Comparison of ENCODE assay signal across 3 cellular contexts in the genomic region with DNA sequence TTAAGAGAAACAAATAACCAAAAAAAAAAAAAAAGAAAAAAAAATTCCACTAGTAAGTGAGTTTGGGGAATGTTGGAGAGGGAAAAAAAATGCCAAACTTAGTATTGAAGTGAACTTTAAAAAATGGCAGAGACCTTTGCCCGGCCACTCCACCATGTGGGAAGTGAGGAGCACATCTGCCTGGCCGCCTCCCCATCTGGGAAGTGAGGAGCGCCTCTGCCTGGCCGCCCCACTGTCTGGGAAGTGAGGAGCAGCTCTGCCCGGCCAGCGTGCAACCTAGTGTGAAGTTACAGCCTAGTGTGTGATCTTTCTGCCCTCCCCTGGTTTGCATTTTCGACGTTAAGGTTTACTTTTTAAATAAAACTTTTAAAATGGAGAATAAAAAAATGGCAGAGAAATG.
TF ChIP-seq lines count a peak whose summit lies in the region.

No MANE protein-coding gene starts in this region.

TF ChIP-seq in HepG2, 621 proteins besides CTCF, POLR2A, EP300 and RAD21:
- no peak for TF ChIP-seq ERF (CRISPR knock-in tag; IDR thresholded peaks at IDR 0.05)
- no peak for TF ChIP-seq ZNF691 (CRISPR knock-in tag; IDR thresholded peaks at IDR 0.05; ENCODE audit: borderline replicate concordance, low read depth)
- TF ChIP-seq GLI4 (CRISPR knock-in tag; IDR thresholded peaks at IDR 0.05; ENCODE audit: borderline replicate concordance): no peak
- TF ChIP-seq NCOA1 (CRISPR knock-in tag; IDR thresholded peaks at IDR 0.05): no peak
- TF ChIP-seq SRSF9 (IDR thresholded peaks at IDR 0.05; ENCODE audit: borderline replicate concordance, insufficient read depth, low read depth, low read length, poor library complexity, severe bottlenecking): no peak
- no peak for TF ChIP-seq NRL (CRISPR knock-in tag; IDR thresholded peaks at IDR 0.05; ENCODE audit: borderline replicate concordance)
- TF ChIP-seq ZBTB10 (CRISPR knock-in tag; IDR thresholded peaks at IDR 0.05; ENCODE audit: borderline replicate concordance): no peak
- no peak for TF ChIP-seq ATF7-NPFF (CRISPR knock-in tag; IDR thresholded peaks at IDR 0.05; ENCODE audit: low read depth)
- no peak for TF ChIP-seq ZNF572 (CRISPR knock-in tag; IDR thresholded peaks at IDR 0.05)
- no peak for TF ChIP-seq HOXA7 (CRISPR knock-in tag; IDR thresholded peaks at IDR 0.05)
- no peak for TF ChIP-seq DBP (CRISPR knock-in tag; IDR thresholded peaks at IDR 0.05; ENCODE audit: not compliant biosample characterization)
- TF ChIP-seq REXO4 (CRISPR knock-in tag; IDR thresholded peaks at IDR 0.05; ENCODE audit: borderline replicate concordance): no peak
- TF ChIP-seq THAP7 (CRISPR knock-in tag; IDR thresholded peaks at IDR 0.05): no peak
TF ChIP-seq in HepG2: peak in this region for 0.

TF ChIP-seq in IMR-90, 13 proteins besides CTCF, POLR2A, EP300 and RAD21:
- TF ChIP-seq RFX5 (IDR thresholded peaks at IDR 0.05; ENCODE audit: low read depth, low read length) (no peak), MAFK (IDR thresholded peaks at IDR 0.05; ENCODE audit: low read depth, low read length) (no peak), NFE2L2 (IDR thresholded peaks at IDR 0.05; ENCODE audit: low read depth, low read length) (no peak), MAZ (IDR thresholded peaks at IDR 0.05; ENCODE audit: borderline replicate concordance, low read depth, low read length) (no peak)
- TF ChIP-seq, protein P1, sequence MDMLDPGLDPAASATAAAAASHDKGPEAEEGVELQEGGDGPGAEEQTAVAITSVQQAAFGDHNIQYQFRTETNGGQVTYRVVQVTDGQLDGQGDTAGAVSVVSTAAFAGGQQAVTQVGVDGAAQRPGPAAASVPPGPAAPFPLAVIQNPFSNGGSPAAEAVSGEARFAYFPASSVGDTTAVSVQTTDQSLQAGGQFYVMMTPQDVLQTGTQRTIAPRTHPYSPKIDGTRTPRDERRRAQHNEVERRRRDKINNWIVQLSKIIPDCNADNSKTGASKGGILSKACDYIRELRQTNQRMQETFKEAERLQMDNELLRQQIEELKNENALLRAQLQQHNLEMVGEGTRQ (IDR thresholded peaks at IDR 0.05; ENCODE audit: low read depth, low read length): no peak

TF ChIP-seq in H1, 55 proteins besides CTCF, POLR2A, EP300 and RAD21:
- no peak for TF ChIP-seq PHF8 (conservative IDR thresholded peaks at IDR 0.05; ENCODE audit: low read depth, low read length)
- TF ChIP-seq SP1 (IDR thresholded peaks at IDR 0.05; ENCODE audit: low read depth, low read length): no peak
- no peak for TF ChIP-seq JUN (IDR thresholded peaks at IDR 0.05; ENCODE audit: low read depth, low read length)
- no peak for TF ChIP-seq BRCA1 (IDR thresholded peaks at IDR 0.05; ENCODE audit: low read depth, low read length)
- TF ChIP-seq HDAC6 (IDR thresholded peaks at IDR 0.05; ENCODE audit: low read depth, low read length): no peak
- TF ChIP-seq TBP (IDR thresholded peaks at IDR 0.05; ENCODE audit: low read depth, low read length): no peak
- no peak for TF ChIP-seq BCL11A (IDR thresholded peaks at IDR 0.05; ENCODE audit: low read depth in 2 of 2, low read length in 2 of 2)
- TF ChIP-seq, protein P2, sequence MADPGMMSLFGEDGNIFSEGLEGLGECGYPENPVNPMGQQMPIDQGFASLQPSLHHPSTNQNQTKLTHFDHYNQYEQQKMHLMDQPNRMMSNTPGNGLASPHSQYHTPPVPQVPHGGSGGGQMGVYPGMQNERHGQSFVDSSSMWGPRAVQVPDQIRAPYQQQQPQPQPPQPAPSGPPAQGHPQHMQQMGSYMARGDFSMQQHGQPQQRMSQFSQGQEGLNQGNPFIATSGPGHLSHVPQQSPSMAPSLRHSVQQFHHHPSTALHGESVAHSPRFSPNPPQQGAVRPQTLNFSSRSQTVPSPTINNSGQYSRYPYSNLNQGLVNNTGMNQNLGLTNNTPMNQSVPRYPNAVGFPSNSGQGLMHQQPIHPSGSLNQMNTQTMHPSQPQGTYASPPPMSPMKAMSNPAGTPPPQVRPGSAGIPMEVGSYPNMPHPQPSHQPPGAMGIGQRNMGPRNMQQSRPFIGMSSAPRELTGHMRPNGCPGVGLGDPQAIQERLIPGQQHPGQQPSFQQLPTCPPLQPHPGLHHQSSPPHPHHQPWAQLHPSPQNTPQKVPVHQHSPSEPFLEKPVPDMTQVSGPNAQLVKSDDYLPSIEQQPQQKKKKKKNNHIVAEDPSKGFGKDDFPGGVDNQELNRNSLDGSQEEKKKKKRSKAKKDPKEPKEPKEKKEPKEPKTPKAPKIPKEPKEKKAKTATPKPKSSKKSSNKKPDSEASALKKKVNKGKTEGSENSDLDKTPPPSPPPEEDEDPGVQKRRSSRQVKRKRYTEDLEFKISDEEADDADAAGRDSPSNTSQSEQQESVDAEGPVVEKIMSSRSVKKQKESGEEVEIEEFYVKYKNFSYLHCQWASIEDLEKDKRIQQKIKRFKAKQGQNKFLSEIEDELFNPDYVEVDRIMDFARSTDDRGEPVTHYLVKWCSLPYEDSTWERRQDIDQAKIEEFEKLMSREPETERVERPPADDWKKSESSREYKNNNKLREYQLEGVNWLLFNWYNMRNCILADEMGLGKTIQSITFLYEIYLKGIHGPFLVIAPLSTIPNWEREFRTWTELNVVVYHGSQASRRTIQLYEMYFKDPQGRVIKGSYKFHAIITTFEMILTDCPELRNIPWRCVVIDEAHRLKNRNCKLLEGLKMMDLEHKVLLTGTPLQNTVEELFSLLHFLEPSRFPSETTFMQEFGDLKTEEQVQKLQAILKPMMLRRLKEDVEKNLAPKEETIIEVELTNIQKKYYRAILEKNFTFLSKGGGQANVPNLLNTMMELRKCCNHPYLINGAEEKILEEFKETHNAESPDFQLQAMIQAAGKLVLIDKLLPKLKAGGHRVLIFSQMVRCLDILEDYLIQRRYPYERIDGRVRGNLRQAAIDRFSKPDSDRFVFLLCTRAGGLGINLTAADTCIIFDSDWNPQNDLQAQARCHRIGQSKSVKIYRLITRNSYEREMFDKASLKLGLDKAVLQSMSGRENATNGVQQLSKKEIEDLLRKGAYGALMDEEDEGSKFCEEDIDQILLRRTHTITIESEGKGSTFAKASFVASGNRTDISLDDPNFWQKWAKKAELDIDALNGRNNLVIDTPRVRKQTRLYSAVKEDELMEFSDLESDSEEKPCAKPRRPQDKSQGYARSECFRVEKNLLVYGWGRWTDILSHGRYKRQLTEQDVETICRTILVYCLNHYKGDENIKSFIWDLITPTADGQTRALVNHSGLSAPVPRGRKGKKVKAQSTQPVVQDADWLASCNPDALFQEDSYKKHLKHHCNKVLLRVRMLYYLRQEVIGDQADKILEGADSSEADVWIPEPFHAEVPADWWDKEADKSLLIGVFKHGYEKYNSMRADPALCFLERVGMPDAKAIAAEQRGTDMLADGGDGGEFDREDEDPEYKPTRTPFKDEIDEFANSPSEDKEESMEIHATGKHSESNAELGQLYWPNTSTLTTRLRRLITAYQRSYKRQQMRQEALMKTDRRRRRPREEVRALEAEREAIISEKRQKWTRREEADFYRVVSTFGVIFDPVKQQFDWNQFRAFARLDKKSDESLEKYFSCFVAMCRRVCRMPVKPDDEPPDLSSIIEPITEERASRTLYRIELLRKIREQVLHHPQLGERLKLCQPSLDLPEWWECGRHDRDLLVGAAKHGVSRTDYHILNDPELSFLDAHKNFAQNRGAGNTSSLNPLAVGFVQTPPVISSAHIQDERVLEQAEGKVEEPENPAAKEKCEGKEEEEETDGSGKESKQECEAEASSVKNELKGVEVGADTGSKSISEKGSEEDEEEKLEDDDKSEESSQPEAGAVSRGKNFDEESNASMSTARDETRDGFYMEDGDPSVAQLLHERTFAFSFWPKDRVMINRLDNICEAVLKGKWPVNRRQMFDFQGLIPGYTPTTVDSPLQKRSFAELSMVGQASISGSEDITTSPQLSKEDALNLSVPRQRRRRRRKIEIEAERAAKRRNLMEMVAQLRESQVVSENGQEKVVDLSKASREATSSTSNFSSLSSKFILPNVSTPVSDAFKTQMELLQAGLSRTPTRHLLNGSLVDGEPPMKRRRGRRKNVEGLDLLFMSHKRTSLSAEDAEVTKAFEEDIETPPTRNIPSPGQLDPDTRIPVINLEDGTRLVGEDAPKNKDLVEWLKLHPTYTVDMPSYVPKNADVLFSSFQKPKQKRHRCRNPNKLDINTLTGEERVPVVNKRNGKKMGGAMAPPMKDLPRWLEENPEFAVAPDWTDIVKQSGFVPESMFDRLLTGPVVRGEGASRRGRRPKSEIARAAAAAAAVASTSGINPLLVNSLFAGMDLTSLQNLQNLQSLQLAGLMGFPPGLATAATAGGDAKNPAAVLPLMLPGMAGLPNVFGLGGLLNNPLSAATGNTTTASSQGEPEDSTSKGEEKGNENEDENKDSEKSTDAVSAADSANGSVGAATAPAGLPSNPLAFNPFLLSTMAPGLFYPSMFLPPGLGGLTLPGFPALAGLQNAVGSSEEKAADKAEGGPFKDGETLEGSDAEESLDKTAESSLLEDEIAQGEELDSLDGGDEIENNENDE (IDR thresholded peaks at IDR 0.05; ENCODE audit: insufficient replicate concordance, low read length): no peak
- no peak for TF ChIP-seq KDM5A (IDR thresholded peaks at IDR 0.05; ENCODE audit: low read length)
